8 cellular contexts compared by ENCODE assay signal in the genomic region with DNA sequence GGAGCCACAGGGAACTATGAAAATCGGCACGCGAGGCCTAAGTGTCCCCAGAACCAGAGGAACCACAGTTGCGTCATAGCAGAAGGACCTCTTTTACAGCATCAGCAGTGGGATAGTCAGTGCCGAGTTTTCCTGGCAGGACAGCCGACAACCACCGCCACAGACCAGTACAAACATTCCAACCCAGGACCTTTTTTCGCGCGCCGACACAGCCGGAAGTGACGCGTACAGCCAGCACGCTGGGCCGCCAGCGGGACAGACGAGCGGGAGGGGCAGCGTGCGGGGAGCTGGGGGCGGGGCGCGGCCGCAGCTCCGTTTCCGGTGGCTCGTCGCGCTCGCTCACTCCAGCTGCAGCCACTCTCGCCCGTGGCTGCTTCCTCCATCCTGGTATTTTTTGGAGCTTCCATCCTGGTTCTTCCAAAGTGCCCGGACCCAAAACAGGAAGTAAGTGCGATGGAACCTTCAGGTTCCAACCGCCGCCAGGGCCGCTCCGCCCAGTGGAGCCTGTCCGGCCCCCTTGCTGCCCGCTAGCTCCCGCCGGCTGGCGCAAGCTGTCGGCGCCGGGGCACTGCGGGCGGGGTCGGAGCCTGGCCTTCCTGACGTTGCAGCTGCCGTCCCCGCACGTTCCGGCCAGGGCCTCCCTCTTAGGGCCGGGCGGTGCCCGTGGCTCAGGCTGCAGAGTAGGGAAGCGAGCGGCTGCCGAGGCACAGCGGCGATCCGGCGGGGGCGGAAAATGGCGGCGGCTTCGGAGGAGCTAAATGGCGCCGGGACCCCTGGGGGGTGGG. TPM values are rescaled to one million over a fixed set of nuclear protein-coding genes. Genes with fewer than 3 reads are reported as not detected.
DNase-seq lines count a peak whose midpoint lies in the region; ATAC-seq, FAIRE-seq and TF ChIP-seq lines count a peak whose summit lies in the region.

A gene with protein sequence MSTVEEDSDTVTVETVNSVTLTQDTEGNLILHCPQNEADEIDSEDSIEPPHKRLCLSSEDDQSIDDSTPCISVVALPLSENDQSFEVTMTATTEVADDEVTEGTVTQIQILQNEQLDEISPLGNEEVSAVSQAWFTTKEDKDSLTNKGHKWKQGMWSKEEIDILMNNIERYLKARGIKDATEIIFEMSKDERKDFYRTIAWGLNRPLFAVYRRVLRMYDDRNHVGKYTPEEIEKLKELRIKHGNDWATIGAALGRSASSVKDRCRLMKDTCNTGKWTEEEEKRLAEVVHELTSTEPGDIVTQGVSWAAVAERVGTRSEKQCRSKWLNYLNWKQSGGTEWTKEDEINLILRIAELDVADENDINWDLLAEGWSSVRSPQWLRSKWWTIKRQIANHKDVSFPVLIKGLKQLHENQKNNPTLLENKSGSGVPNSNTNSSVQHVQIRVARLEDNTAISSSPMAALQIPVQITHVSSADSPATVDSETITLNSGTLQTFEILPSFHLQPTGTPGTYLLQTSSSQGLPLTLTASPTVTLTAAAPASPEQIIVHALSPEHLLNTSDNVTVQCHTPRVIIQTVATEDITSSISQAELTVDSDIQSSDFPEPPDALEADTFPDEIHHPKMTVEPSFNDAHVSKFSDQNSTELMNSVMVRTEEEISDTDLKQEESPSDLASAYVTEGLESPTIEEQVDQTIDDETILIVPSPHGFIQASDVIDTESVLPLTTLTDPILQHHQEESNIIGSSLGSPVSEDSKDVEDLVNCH (plus strand): TSS at position 342 of the 785 bp plus-strand sequence. CDS start 12,489 bp downstream, outside the sequence.

- peak; percentile 45 for FAIRE-seq in TTC549 (lab: Jason Lieb, UNC)

- H3K27me3 ChIP-seq in body of pancreas (no peaks in the 10 kb centered on the region), sigmoid colon (no peaks in the 10 kb centered on the region)

- peak within 1 kb of the TSS; percentile 99 for H3K27ac ChIP-seq in 22Rv1
- peak within 1 kb of the TSS; percentile 96 to 100 (median 98) for H3K27ac ChIP-seq in body of pancreas
- peak within 1 kb of the TSS; percentile 92 to 97 (median 96) for H3K27ac ChIP-seq in sigmoid colon

- no peaks in the 10 kb centered on the region for H3K36me3 ChIP-seq in body of pancreas (replicated peaks in 1 of 2; ENCODE audit: insufficient read depth in 1 of 2, low read depth in 2 of 2)
- H3K36me3 ChIP-seq in sigmoid colon: no peaks in the 10 kb centered on the region

- peak in 2 of 4 donors; percentile 6 to 54 for TF ChIP-seq EP300 in sigmoid colon (IDR thresholded peaks at IDR 0.05)

- H3K9me3 ChIP-seq in body of pancreas (no peaks in the 10 kb centered on the region), sigmoid colon (no peaks in the 10 kb centered on the region)

- no peak for TF ChIP-seq CTCF in 22Rv1 (IDR thresholded peaks at IDR 0.05)
- peak in 4 of 7 experiments; percentile 23 to 44 (median 32) for TF ChIP-seq CTCF in body of pancreas (IDR thresholded peaks at IDR 0.05)
- TF ChIP-seq CTCF in sigmoid colon (IDR thresholded peaks at IDR 0.05): no peak

- H3K4me1 ChIP-seq in body of pancreas: peaks cover 45% of the 10 kb centered on the region
- peaks cover 0 to 47% (median 46%) of the 10 kb centered on the region in 4 donors for H3K4me1 ChIP-seq in sigmoid colon

- TF ChIP-seq POLR2A in body of pancreas (IDR thresholded peaks at IDR 0.05) (peak; percentile 94 to 96 (median 96)), sigmoid colon (IDR thresholded peaks at IDR 0.05) (peak; percentile 76 to 78)

- peak within 1 kb of the TSS; percentile 61 to 76 for H3K4me3 ChIP-seq in body of pancreas
- H3K4me3 ChIP-seq in sigmoid colon: peak within 1 kb of the TSS; percentile 68 to 85 (median 81)

- WGBS in body of pancreas, 2 donors: 0 to 1% methylated on average over 56 to 70 of the region's 71 CpGs
- WGBS in sigmoid colon, 2 donors: 0 to 1% methylated on average over 71 of the region's 71 CpGs

- intact Hi-C loops in body of pancreas (cut with DNase I) (no loop called here), sigmoid colon (cut with DNase I) (loop anchor here (2.0 to 10.0 kb wide), 4 partner anchors 66 to 725 kb away; a partner anchor contains a TSS)

- ATAC-seq in GM18520 (IDR thresholded peaks at IDR 0.05; ENCODE audit: unreplicated experiment) (peak; percentile 84), HG03064 (IDR thresholded peaks at IDR 0.05; ENCODE audit: low read depth, unreplicated experiment) (peak; percentile 91), body of pancreas (peak; percentile 94)

- DNase-seq in NCI-H2107 treated with DMSO at 0.1 percent for 48 hours (lab: John Stamatoyannopoulos, UW; ENCODE audit: unreplicated experiment) (peak; percentile 87), body of pancreas (peak; percentile 94 to 96 (median 95)), iPS DF 4.7 (ENCODE audit: extremely low read depth, low spot score) (peak; percentile 78), sigmoid colon (peak; percentile 98)

RNA-seq across cellular contexts. Expression of the gene that starts here (rescaled TPM):
- total RNA-seq in body of pancreas (100 to 1,000 TPM in 1 of 2 donors, 10 to 100 TPM in 1; 75.5 to 122 TPM), sigmoid colon (100 to 1,000 TPM in 1 of 4 donors, 10 to 100 TPM in 3; 69.9 to 134 (median 81.4) TPM)
- polyA plus RNA-seq in sigmoid colon: 10 to 100 TPM; 10.2 to 26.3 (median 13.2) TPM

Comparison
In these comparisons a context has a peak if more than half of its experiments do, and no peak if none do; other contexts are left out.
1. Peak in every context shown above with its lines: DNase-seq, ATAC-seq, H3K4me3 ChIP-seq and H3K27ac ChIP-seq.
2. CTCF ChIP-seq: peak in body of pancreas (4 of 7); none in 22Rv1 (single experiment) and sigmoid colon (0 of 4).